ENCODE assay signal across 32 cellular contexts in genomic region chr1:204937901-204938300, GRCh38.
"Had no signal": no experiment of that assay in that cellular context is flagged by ENCODE, and none has a peak within 500 bp of the region (broad histone marks: within the 10 kb centered on the region; RNA-seq: fewer than 3 reads in every experiment).

No MANE protein-coding gene starts in this region.

- H3K4me2 ChIP-seq: PC-9 had no signal

- H3K27ac ChIP-seq: body of pancreas, PC-9, RWPE1, WERI-Rb-1 had no signal

- H3K9me3 ChIP-seq: body of pancreas had no signal

- H3K27me3 ChIP-seq: body of pancreas had no signal

- H3K4me1 ChIP-seq: body of pancreas had no signal

- DNase-seq: activated CD4-positive, alpha-beta T cell treated with anti-CD3 and anti-CD28 coated beads for 1 hour; activated CD4-positive, alpha-beta T cell treated with anti-CD3 and anti-CD28 coated beads for 48 hours; activated CD4-positive, alpha-beta T cell treated with anti-CD3 and anti-CD28 coated beads, Interleukin-2, amount 50 U/mL, for 4 hours; activated CD4-positive, CD25-positive, alpha-beta regulatory T cell; activated CD8-positive, alpha-beta T cell treated with anti-CD3 and anti-CD28 coated beads for 36 hours; activated gamma-delta T cell; activated naive CD4-positive, alpha-beta T cell treated with Interleukin-2 at 50 U/mL for 16 hours; activated naive CD8-positive, alpha-beta T cell treated with anti-CD3 and anti-CD28 coated beads, Interleukin-2, amount 10 ng/mL, durations not matched to agents 7 days and 5 days; activated T-cell treated with anti-CD3 and anti-CD28 coated beads, Interleukin-2, amount 50 U/mL, for 24 hours; amygdala; body of pancreas; Karpas-422; KBM-7; NCI-H1048; NCI-H1105 treated with DMSO at 0.1 percent for 48 hours; NCI-H1436; NCI-H187; NCI-H2029 treated with DMSO at 0.1 percent for 48 hours; NCI-H2107; NCI-H2171; NCI-H510A; NCI-H526; NCI-H748 treated with DMSO at 0.1 percent for 48 hours; NK-92 treated with Interleukin-12 subunit alpha and Interleukin-12 subunit beta, amount 100 ng/mL, for 24 hours; PC-9; Right ventricle myocardium superior; SW 1271; T-helper 1 cell; T-helper 2 cell; T-helper 9 cell; WERI-Rb-1 had no signal

- H3K4me3 ChIP-seq: body of pancreas, PC-9 had no signal

- ATAC-seq: activated CD8-positive, alpha-beta T cell treated with anti-CD3 and anti-CD28 coated beads for 36 hours; body of pancreas had no signal
